Comparison of ENCODE assay signal across 23 cellular contexts in the genomic region with DNA sequence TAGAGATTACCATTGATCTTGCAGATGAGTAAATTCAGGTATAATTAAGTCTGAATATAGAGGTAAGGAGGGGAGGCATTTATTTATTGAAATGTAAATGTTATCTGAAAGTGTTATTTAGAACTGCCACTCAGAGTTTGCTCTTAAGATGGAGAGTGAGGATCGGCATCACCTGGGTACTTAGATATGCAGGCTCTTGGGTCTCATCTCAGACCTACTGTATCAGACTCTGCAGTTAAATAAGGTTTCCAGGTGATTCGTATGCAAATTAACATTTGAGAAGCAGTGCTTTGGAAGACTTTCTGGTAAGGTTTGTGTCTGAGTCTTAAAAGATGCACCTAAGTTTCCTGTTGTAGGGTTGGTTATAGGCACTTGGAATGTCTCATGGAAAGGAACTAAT. TPM values are rescaled to one million over a fixed set of nuclear protein-coding genes. Genes with fewer than 3 reads are reported as not detected.
DNase-seq lines count a peak whose midpoint lies in the region; ATAC-seq, FAIRE-seq and TF ChIP-seq lines count a peak whose summit lies in the region.
"Had no signal": no experiment of that assay in that cellular context is flagged by ENCODE, and none has a peak within 500 bp of the region (broad histone marks: within the 10 kb centered on the region; RNA-seq: fewer than 3 reads in every experiment).

No MANE protein-coding gene starts in this region.

- no peaks in the 10 kb centered on the region for H3K9me2 ChIP-seq in PC-3 (replicated peaks; ENCODE audit: low read length)

- CTCF ChIA-PET in PC-3 (lab: Charles Lee) = no interaction called here

- no peaks in the 10 kb centered on the region for H3K9me3 Mint-ChIP-seq in activated T-helper 17 cell treated with anti-CD3 and anti-CD28 coated beads, Interleukin-2, amount 50 U/mL, for 72 hours
- H3K9me3 Mint-ChIP-seq in nephron progenitor cell = no peaks in the 10 kb centered on the region
- H3K9me3 Mint-ChIP-seq: CD4-positive, alpha-beta T cell had no signal

- intact Hi-C loops in PC-3 (cut with micrococcal nuclease) = no loop called here

- peaks cover 4% of the 10 kb centered on the region for H3F3A ChIP-seq in PC-3 (ENCODE audit: low read length, unreplicated experiment)

- H3K36me3 Mint-ChIP-seq in activated T-helper 17 cell treated with anti-CD3 and anti-CD28 coated beads, Interleukin-2, amount 50 U/mL, for 72 hours (ENCODE audit: low read depth) = peaks cover 76% of the 10 kb centered on the region
- peaks cover 23% of the 10 kb centered on the region for H3K36me3 Mint-ChIP-seq in nephron progenitor cell (ENCODE audit: low read depth)

- no peak overlapping the region for H3K27ac ChIP-seq in PC-3 (ENCODE audit: low read length)
- H3K27ac ChIP-seq: BLaER1, SJSA1 had no signal

- 0 out of 2 replicates have a peak, but pooled peaks cover 3% of the 10 kb centered on the region for H4K20me1 ChIP-seq in PC-3 (ENCODE audit: low read length)
- H4K20me1 ChIP-seq: BLaER1 had no signal

- FAIRE-seq in GM12891 (lab: Jason Lieb, UNC) = peak; percentile 66
- FAIRE-seq in H54 (lab: Jason Lieb, UNC) = peak; percentile 73
- FAIRE-seq: RCC 7860 had no signal

- no peak overlapping the region for H2AFZ ChIP-seq in PC-3 (ENCODE audit: low read length)

- H3K27me3 Mint-ChIP-seq in activated T-helper 17 cell treated with anti-CD3 and anti-CD28 coated beads, Interleukin-2, amount 50 U/mL, for 72 hours = no peaks in the 10 kb centered on the region
- H3K27me3 Mint-ChIP-seq in nephron progenitor cell (ENCODE audit: low read depth, poor library complexity) = no peaks in the 10 kb centered on the region
- H3K27me3 Mint-ChIP-seq: CD4-positive, alpha-beta T cell had no signal

- H3K4me1 ChIP-seq in PC-3 (ENCODE audit: insufficient read depth, low read length) = peaks cover 30% of the 10 kb centered on the region
- H3K4me1 ChIP-seq: BLaER1 had no signal

- H3K27ac Mint-ChIP-seq in activated T-helper 17 cell treated with anti-CD3 and anti-CD28 coated beads, Interleukin-2, amount 50 U/mL, for 72 hours = peak overlapping the region; percentile 20
- H3K27ac Mint-ChIP-seq in nephron progenitor cell = peak overlapping the region; percentile 27
- H3K27ac Mint-ChIP-seq: CD4-positive, alpha-beta T cell had no signal

- H3K36me3 ChIP-seq in PC-3 (ENCODE audit: low read depth, low read length) = peaks cover 40% of the 10 kb centered on the region
- H3K36me3 ChIP-seq: HAP-1 had no signal

- POLR2A ChIA-PET in PC-3 (lab: Charles Lee; ENCODE audit: unreplicated experiment) = no interaction called here

- peaks cover 16% of the 10 kb centered on the region; the same call in 1 of the 2 replicates for H3K79me2 ChIP-seq in PC-3 (ENCODE audit: low read length)

- no peaks in the 10 kb centered on the region for H3K9me3 ChIP-seq in PC-3 (ENCODE audit: low read length)
- H3K9me3 ChIP-seq: BLaER1, HAP-1, SJSA1 had no signal

- H3K4me1 Mint-ChIP-seq in activated T-helper 17 cell treated with anti-CD3 and anti-CD28 coated beads, Interleukin-2, amount 50 U/mL, for 72 hours = peaks cover 11% of the 10 kb centered on the region
- H3K4me1 Mint-ChIP-seq in nephron progenitor cell = peaks cover 25% of the 10 kb centered on the region

- ATAC-seq in activated T-helper 17 cell treated with anti-CD3 and anti-CD28 coated beads, Interleukin-2, amount 50 U/mL, for 72 hours (replicated peaks) = no peak
- ATAC-seq in HG03565 (IDR thresholded peaks at IDR 0.05; ENCODE audit: unreplicated experiment) (no peak), PC-3 (no peak), HG02938 (IDR thresholded peaks at IDR 0.05; ENCODE audit: unreplicated experiment) (no peak)

- H3K27me3 ChIP-seq in PC-3 (ENCODE audit: low read length) = no peaks in the 10 kb centered on the region
- H3K27me3 ChIP-seq: BLaER1, SJSA1 had no signal

- no peak overlapping the region for H3K4me2 ChIP-seq in PC-3 (ENCODE audit: low read length)
- H3K4me2 ChIP-seq: BLaER1 had no signal

- H3K4me3 Mint-ChIP-seq in activated T-helper 17 cell treated with anti-CD3 and anti-CD28 coated beads, Interleukin-2, amount 50 U/mL, for 72 hours = no peak overlapping the region
- no peak overlapping the region for H3K4me3 Mint-ChIP-seq in nephron progenitor cell
- H3K4me3 Mint-ChIP-seq: CD4-positive, alpha-beta T cell had no signal

- DNase-seq in GM12891 (ENCODE audit: insufficient read length, low spot score) (no peak), H54 (ENCODE audit: insufficient read length, low spot score) (no peak), nephron progenitor cell (no peak), PC-3 (no peak)
- DNase-seq: ACHN; CD4-positive, alpha-beta T cell; COR-L47; DMS79 treated with DMSO at 0.1 percent for 48 hours; Kasumi-1; NCI-H1436; NCI-H187 treated with DMSO at 0.1 percent for 48 hours; NCI-H226; NCI-H524 treated with DMSO at 0.1 percent for 48 hours; NCI-H82 had no signal

- no peak for TF ChIP-seq CTCF in nephron progenitor cell (IDR thresholded peaks at IDR 0.05)
- no peak for TF ChIP-seq CTCF in PC-3 (conservative IDR thresholded peaks at IDR 0.05; ENCODE audit: low read depth, low read length)

- no TSS peak for BruUV-seq in PC-3 (replicated peaks; lab: Mats Ljungman, UMichigan)

- no peak overlapping the region for H3K4me3 ChIP-seq in PC-3 (ENCODE audit: low read length)
- H3K4me3 ChIP-seq: BLaER1, HAP-1, SJSA1 had no signal

- TF ChIP-seq POLR2A in GM12891 (IDR thresholded peaks at IDR 0.05; ENCODE audit: low read depth, low read length) (no peak), H54 (IDR thresholded peaks at IDR 0.05; ENCODE audit: low read depth, low read length) (no peak)

- H3K9ac ChIP-seq in PC-3 (ENCODE audit: low read length) = no peak overlapping the region
- H3K9ac ChIP-seq: BLaER1 had no signal

TF ChIP-seq in GM12891, 5 proteins besides CTCF, POLR2A, EP300 and RAD21:
- TF ChIP-seq POU2F2 (IDR thresholded peaks at IDR 0.05; ENCODE audit: low read depth, low read length) (no peak), POLR2AphosphoS5 (IDR thresholded peaks at IDR 0.05; ENCODE audit: low read depth, low read length) (no peak), TAF1 (IDR thresholded peaks at IDR 0.05; ENCODE audit: low read depth, low read length) (no peak), PAX5 (IDR thresholded peaks at IDR 0.05; ENCODE audit: insufficient read depth, low read length, severe bottlenecking) (no peak), SPI1 (IDR thresholded peaks at IDR 0.05; ENCODE audit: low read depth, low read length) (no peak)

RNA-seq across cellular contexts. Expression of a gene that starts 9.2 kb away (rescaled TPM):
- 0.72 TPM for polyA plus RNA-seq in GM12891 (2012; ENCODE audit: low read depth, missing spikeins)
- total RNA-seq in activated T-helper 17 cell treated with anti-CD3 and anti-CD28 coated beads, Interleukin-2, amount 50 U/mL, for 72 hours = not detected
- not detected in 2 replicates for total RNA-seq in PC-3 (2014; rRNA removed)
- total RNA-seq: MCF 10A; T-helper 1 cell treated with Interleukin-12 subunit alpha and Interleukin-12 subunit beta and Interleukin-4 antibody, amounts not matched to agents 30 ng/mL and 1 ng/mL, for 36 hours had no signal

RNA-seq across cellular contexts. Expression of a gene that starts 59.0 kb away (rescaled TPM):
- polyA plus RNA-seq in GM12891 (2012; ENCODE audit: low read depth, missing spikeins) = 62.6 TPM
- 100 to 1,000 TPM in 1 of 2 donors, 10 to 100 TPM in 1; 70.2 to 154 TPM for total RNA-seq in activated T-helper 17 cell treated with anti-CD3 and anti-CD28 coated beads, Interleukin-2, amount 50 U/mL, for 72 hours
- total RNA-seq in PC-3 (2014; rRNA removed) = 154 and 208 TPM in 2 replicates
